Comparison of ENCODE assay signal across 23 cellular contexts in genomic region chr9:107224252-107224651, GRCh38.
A peak's percentile ranks its signal among the peaks of the same experiment; 100 is the strongest.
DNase-seq lines count a peak whose midpoint lies in the region; ATAC-seq, FAIRE-seq and TF ChIP-seq lines count a peak whose summit lies in the region.
"Had no signal": no experiment of that assay in that cellular context is flagged by ENCODE, and none has a peak within 500 bp of the region (broad histone marks: within the 10 kb centered on the region; RNA-seq: fewer than 3 reads in every experiment).

No MANE protein-coding gene starts in this region.

- ATAC-seq in GM21423 (IDR thresholded peaks at IDR 0.05; ENCODE audit: unreplicated experiment), result no peak
- ATAC-seq: A549 had no signal

- H3K4me3 ChIP-seq in WI38 (ENCODE audit: low read depth, low read length), result 0 out of 2 replicates have a peak overlapping the region, but pooled peaks have one; percentile 10
- H3K4me3 ChIP-seq: A549, SJSA1 had no signal

- TF ChIP-seq CTCF in 22Rv1 (IDR thresholded peaks at IDR 0.05) (no peak), WI38 (IDR thresholded peaks at IDR 0.05; ENCODE audit: low read depth, low read length) (no peak)

- H3K27ac ChIP-seq in 22Rv1, result peak overlapping the region; percentile 39; the same call in 1 of the 2 replicates
- H3K27ac ChIP-seq: A549, HL-60, KMS-11, SJSA1 had no signal

- DNase-seq in NCI-H748 treated with DMSO at 0.1 percent for 48 hours (lab: John Stamatoyannopoulos, UW) (peak; percentile 64), NCI-H2196 treated with DMSO at 0.1 percent for 48 hours (lab: John Stamatoyannopoulos, UW; ENCODE audit: unreplicated experiment) (no peak), CD1c-positive myeloid dendritic cell (ENCODE audit: extremely low spot score) (no peak)
- DNase-seq: C1 segment of cervical spinal cord; CD8-positive, alpha-beta memory T cell; DMS 273 treated with DMSO at 0.1 percent for 48 hours; DND-41; NCI-H1092; NCI-H1436; NCI-H2227 treated with DMSO at 0.1 percent for 48 hours; NCI-H526 treated with DMSO at 0.1 percent for 48 hours; Right ventricle myocardium superior; RPMI8226 had no signal

- FAIRE-seq in G401.6 (lab: Jason Lieb, UNC), result peak; percentile 37
- FAIRE-seq: A549, GM18507, H54 had no signal
